Comparison of ENCODE assay signal across 13 cellular contexts in genomic region chr2:165470351-165470750, GRCh38. TPM values are rescaled to one million over a fixed set of nuclear protein-coding genes. Genes with fewer than 3 reads are reported as not detected.
DNase-seq lines count a peak whose midpoint lies in the region; ATAC-seq and TF ChIP-seq lines count a peak whose summit lies in the region.
"Had no signal": no experiment of that assay in that cellular context is flagged by ENCODE, and none has a peak within 500 bp of the region (broad histone marks: within the 10 kb centered on the region; RNA-seq: fewer than 3 reads in every experiment).

No MANE protein-coding gene starts in this region.

- H3K9ac ChIP-seq in HUES64 (ENCODE audit: low read depth, low read length) (peak overlapping the region; percentile 73; the same call in 1 of the 2 replicates), neural cell (ENCODE audit: low read length) (peak overlapping the region; percentile 71)
- H3K9ac ChIP-seq: BLaER1 treated with 17β-estradiol and CSF1 and Interleukin-3, amounts not matched to agents 10 nM and 100 nM had no signal

- H3K9me3 ChIP-seq in HUES64 (ENCODE audit: insufficient read depth, low read depth, low read length) (no peaks in the 10 kb centered on the region), neural cell (ENCODE audit: low read length) (no peaks in the 10 kb centered on the region)
- H3K9me3 ChIP-seq: BLaER1 treated with 17β-estradiol and CSF1 and Interleukin-3, amounts not matched to agents 10 nM and 100 nM had no signal

- TF ChIP-seq EP300 in neural cell (conservative IDR thresholded peaks at IDR 0.05; ENCODE audit: poor library complexity, severe bottlenecking), result no peak

- H3K27me3 ChIP-seq in HUES64 (ENCODE audit: insufficient read depth, low read length) (no peaks in the 10 kb centered on the region), neural cell (ENCODE audit: insufficient read depth, low read depth, low read length) (no peaks in the 10 kb centered on the region)
- H3K27me3 ChIP-seq: BLaER1 treated with 17β-estradiol and CSF1 and Interleukin-3, amounts not matched to agents 10 nM and 100 nM had no signal

- H2AFZ ChIP-seq in neural cell (ENCODE audit: low read depth, low read length), result no peak overlapping the region

- H3K27ac ChIP-seq in 22Rv1, result peak overlapping the region; percentile 67
- H3K27ac ChIP-seq in HUES64 (ENCODE audit: low read depth, low read length), result no peak overlapping the region; the same call in 1 of the 2 replicates
- peak overlapping the region; percentile 94 for H3K27ac ChIP-seq in neural cell (ENCODE audit: low read length)
- H3K27ac ChIP-seq: RWPE1 had no signal

- ATAC-seq in GM19328 (IDR thresholded peaks at IDR 0.05; ENCODE audit: unreplicated experiment) (no peak), GM18868 (IDR thresholded peaks at IDR 0.05; ENCODE audit: unreplicated experiment) (no peak)

- TF ChIP-seq RAD21 in neural cell (conservative IDR thresholded peaks at IDR 0.05), result no peak

- H3K4me1 ChIP-seq in HUES64 (ENCODE audit: insufficient read depth, low read length), result peaks cover 34% of the 10 kb centered on the region

- H3K9me2 ChIP-seq in neural cell (ENCODE audit: insufficient read depth, low read length), result no peaks in the 10 kb centered on the region

- TF ChIP-seq CTCF in 22Rv1 (IDR thresholded peaks at IDR 0.05), result no peak
- no peak for TF ChIP-seq CTCF in epithelial cell of proximal tubule (conservative IDR thresholded peaks at IDR 0.05; ENCODE audit: low read depth, low read length)
- TF ChIP-seq CTCF in neural cell (IDR thresholded peaks at IDR 0.05; ENCODE audit: poor library complexity, severe bottlenecking), result no peak

- peaks cover 58% of the 10 kb centered on the region for H3K79me2 ChIP-seq in neural cell (replicated peaks; ENCODE audit: insufficient read depth, low read length)

- H3K36me3 ChIP-seq in HUES64 (ENCODE audit: insufficient read depth, low read length), result no peaks in the 10 kb centered on the region
- H3K36me3 ChIP-seq in neural cell (ENCODE audit: insufficient read depth, low read length), result no peaks in the 10 kb centered on the region
- H3K36me3 ChIP-seq: BLaER1 treated with 17β-estradiol and CSF1 and Interleukin-3, amounts not matched to agents 10 nM and 100 nM had no signal

- peaks cover 4% of the 10 kb centered on the region for H3F3A ChIP-seq in neural cell (ENCODE audit: insufficient read depth, low read length, poor library complexity, severe bottlenecking)

- H3K4me3 ChIP-seq in HUES64 (ENCODE audit: low read length) (peak overlapping the region; percentile 81), epithelial cell of proximal tubule (ENCODE audit: low read depth, low read length) (peak overlapping the region; percentile 78), neural cell (ENCODE audit: low read length) (peak overlapping the region; percentile 67)
- H3K4me3 ChIP-seq: BLaER1 treated with 17β-estradiol and CSF1 and Interleukin-3, amounts not matched to agents 10 nM and 100 nM had no signal

- peak overlapping the region; percentile 84 for H3K4me2 ChIP-seq in neural cell (ENCODE audit: low read length)
- H3K4me2 ChIP-seq: BLaER1 treated with 17β-estradiol and CSF1 and Interleukin-3, amounts not matched to agents 10 nM and 100 nM had no signal

- DNase-seq in epithelial cell of proximal tubule (ENCODE audit: low read depth), result no peak
- DNase-seq in AG08396 (ENCODE audit: low spot score), result no peak
- DNase-seq in putamen (ENCODE audit: low spot score), result no peak
- DNase-seq: activated naive CD4-positive, alpha-beta T cell; IMR-90; stimulated activated CD4-positive, alpha-beta T cell treated with anti-CD3 and anti-CD28 coated beads, Interleukin-4, amount 100 ng/mL, for 1 hour had no signal

- H4K20me1 ChIP-seq in neural cell (ENCODE audit: insufficient read depth), result no peaks in the 10 kb centered on the region
- H4K20me1 ChIP-seq: BLaER1 treated with 17β-estradiol and CSF1 and Interleukin-3, amounts not matched to agents 10 nM and 100 nM had no signal

TF ChIP-seq in neural cell, 6 proteins besides CTCF, POLR2A, EP300 and RAD21:
- TF ChIP-seq SMC3 (conservative IDR thresholded peaks at IDR 0.05; ENCODE audit: poor library complexity) (no peak), EZH2 (IDR thresholded peaks at IDR 0.05; ENCODE audit: borderline replicate concordance, insufficient read depth, low read length, poor library complexity, severe bottlenecking) (no peak), TAF1 (IDR thresholded peaks at IDR 0.05; ENCODE audit: low read depth) (no peak), MXI1 (conservative IDR thresholded peaks at IDR 0.05; ENCODE audit: poor library complexity, severe bottlenecking) (no peak), REST (IDR thresholded peaks at IDR 0.05; ENCODE audit: borderline replicate concordance) (no peak), POLR2AphosphoS5 (IDR thresholded peaks at IDR 0.05) (no peak)
TF ChIP-seq in neural cell: peak in this region for 0.

RNA-seq across cellular contexts. Expression of gene CSRNP3, which starts 0.9 kb away (rescaled TPM):
- polyA plus RNA-seq in HUES64 (2013, experiment 1 of 2), result 2.0 TPM
- 5.5 TPM for polyA plus RNA-seq in HUES64 (2013, experiment 2 of 2)
- 1.0 and 1.6 TPM in 2 replicates for total RNA-seq in epithelial cell of proximal tubule
- 62.7 and 66.6 TPM in 2 replicates for polyA plus RNA-seq in neural cell
- polyA minus RNA-seq in neural cell, result 347 and 421 TPM in 2 replicates
